Comparison of ENCODE assay signal across 17 cellular contexts in genomic region chrX:53395605-53396298, GRCh38. TPM values are rescaled to one million over a fixed set of nuclear protein-coding genes. Genes with fewer than 3 reads are reported as not detected.
DNase-seq lines count a peak whose midpoint lies in the region; ATAC-seq, FAIRE-seq and TF ChIP-seq lines count a peak whose summit lies in the region.
"Had no signal": no experiment of that assay in that cellular context is flagged by ENCODE, and none has a peak within 500 bp of the region (broad histone marks: within the 10 kb centered on the region; RNA-seq: fewer than 3 reads in every experiment).

No MANE protein-coding gene starts in this region.

- no peaks in the 10 kb centered on the region for H3K4me1 ChIP-seq in HepG2 (ENCODE audit: insufficient read depth, low read length)
- H3K4me1 ChIP-seq in right lobe of liver = no peaks in the 10 kb centered on the region
- H3K4me1 ChIP-seq in HAP-1 = peaks cover 4% of the 10 kb centered on the region; the same call in 1 of the 2 replicates
- H3K4me1 ChIP-seq: Peyer's patch had no signal

- no peak for TF ChIP-seq EP300 in HepG2 (IDR thresholded peaks at IDR 0.05; ENCODE audit: low read depth in 2 of 2, low read length in 2 of 2)
- TF ChIP-seq EP300 in HepG2 (CRISPR knock-in tag; IDR thresholded peaks at IDR 0.05; ENCODE audit: borderline replicate concordance) = no peak

- no peaks in the 10 kb centered on the region for H4K20me1 ChIP-seq in HepG2 (ENCODE audit: insufficient read depth, low read length)

- no peaks in the 10 kb centered on the region for H3K27me3 ChIP-seq in HepG2 (ENCODE audit: control insufficient read depth in 1 of 2, insufficient read depth in 2 of 2, low read length in 2 of 2)
- no peaks in the 10 kb centered on the region for H3K27me3 ChIP-seq in right lobe of liver
- no peaks in the 10 kb centered on the region for H3K27me3 ChIP-seq in HAP-1 (ENCODE audit: low read depth)
- H3K27me3 ChIP-seq: Peyer's patch had no signal

- no peak overlapping the region for H3K4me3 Mint-ChIP-seq in activated CD8-positive, alpha-beta T cell treated with anti-CD3 and anti-CD28 coated beads for 36 hours
- no peak overlapping the region for H3K4me3 Mint-ChIP-seq in type B pancreatic cell
- H3K4me3 Mint-ChIP-seq: H9 had no signal

- H3K4me1 Mint-ChIP-seq in activated CD8-positive, alpha-beta T cell treated with anti-CD3 and anti-CD28 coated beads for 36 hours (ENCODE audit: low read depth) = no peaks in the 10 kb centered on the region
- no peaks in the 10 kb centered on the region for H3K4me1 Mint-ChIP-seq in type B pancreatic cell (ENCODE audit: unreplicated experiment)

- H3K36me3 ChIP-seq in HepG2 (replicated peaks in 1 of 2; ENCODE audit: control insufficient read depth in 1 of 2, insufficient read depth in 2 of 2, low read length in 2 of 2) = peaks cover 3 to 16% of the 10 kb centered on the region in 2 experiments; a peak in 3 of 5 replicates
- peaks cover 0 to 48% (median 7%) of the 10 kb centered on the region in 4 donors for H3K36me3 ChIP-seq in right lobe of liver
- H3K36me3 ChIP-seq in HAP-1 (replicated peaks) = peaks cover 84% of the 10 kb centered on the region

- no peaks in the 10 kb centered on the region for H3K79me2 ChIP-seq in HepG2 (ENCODE audit: insufficient read depth, low read length)

- H3K27ac ChIP-seq in HepG2 (ENCODE audit: extremely low read length, insufficient read depth, low read length) = no peak overlapping the region
- no peak overlapping the region for H3K27ac ChIP-seq in right lobe of liver
- H3K27ac ChIP-seq: Peyer's patch had no signal

- CTCF ChIA-PET in HepG2 (lab: Yijun Ruan, JAX; ENCODE audit: low intra/inter-chr PET ratio, low total read pairs) = no interaction called here
- CTCF ChIA-PET in activated CD8-positive, alpha-beta T cell treated with anti-CD3 and anti-CD28 coated beads for 36 hours (lab: Charles Lee) = no interaction called here

- H3K27ac Mint-ChIP-seq in activated CD8-positive, alpha-beta T cell treated with anti-CD3 and anti-CD28 coated beads for 36 hours = peak overlapping the region; percentile 41
- no peak overlapping the region for H3K27ac Mint-ChIP-seq in type B pancreatic cell
- H3K27ac Mint-ChIP-seq: H9 had no signal

- intact Hi-C loops in HepG2 (cut with micrococcal nuclease; ENCODE audit: unreplicated experiment) (no loop called here), right lobe of liver (cut with DNase I) (no loop called here)
- intact Hi-C loops in activated CD8-positive, alpha-beta T cell treated with anti-CD3 and anti-CD28 coated beads for 36 hours (cut with micrococcal nuclease) = no loop called here

- H3K9me3 ChIP-seq in HepG2 (ENCODE audit: low read length) (no peaks in the 10 kb centered on the region), right lobe of liver (no peaks in the 10 kb centered on the region), HAP-1 (no peaks in the 10 kb centered on the region)
- H3K9me3 ChIP-seq: Peyer's patch had no signal

- in situ Hi-C loops in HepG2 (cut with HindIII; ENCODE audit: extremely low pct_ligation_motif_present, low pct_unique_long_range_greater_than_20kb) = no loop called here
- in situ Hi-C loops in HAP-1 (cut with MboI; ENCODE audit: low sequenced_read_pairs) = no loop called here

- no peak overlapping the region for H3K4me2 ChIP-seq in HepG2 (ENCODE audit: low read depth, low read length)

- H3K9ac ChIP-seq in HepG2 (ENCODE audit: insufficient read depth, low read depth, low read length) = no peak overlapping the region

- H3K9me3 Mint-ChIP-seq in activated CD8-positive, alpha-beta T cell treated with anti-CD3 and anti-CD28 coated beads for 36 hours = no peaks in the 10 kb centered on the region
- H3K9me3 Mint-ChIP-seq in type B pancreatic cell = no peaks in the 10 kb centered on the region

- BruUV-seq in HepG2 (replicated peaks; lab: Mats Ljungman, UMichigan) = no TSS peak

- TF ChIP-seq RAD21 in HepG2 (CRISPR knock-in tag; IDR thresholded peaks at IDR 0.05) = no peak

- 100% methylated on average over 2 of the region's 2 CpGs for WGBS in HepG2 (ENCODE audit: low lambda C conversion rate)
- 95% methylated on average over 2 of the region's 2 CpGs for WGBS in right lobe of liver (ENCODE audit: insufficient coverage, low coverage, low lambda C conversion rate, missing lambda C conversion rate)

- no peak for DNase-seq in HepG2 (ENCODE audit: low spot score)
- DNase-seq in right lobe of liver = no peak
- DNase-seq in activated CD8-positive, alpha-beta T cell treated with anti-CD3 and anti-CD28 coated beads for 36 hours = no peak
- no peak for DNase-seq in choroid plexus epithelial cell (ENCODE audit: low read depth)
- no peak for DNase-seq in type B pancreatic cell (ENCODE audit: extremely low spot score, unreplicated experiment)
- no peak for DNase-seq in amygdala (lab: John Stamatoyannopoulos, UW)
- no peak for DNase-seq in HAP-1 (ENCODE audit: low spot score in 2 of 2)
- DNase-seq: H9, IMR-90, NCI-H1417, NCI-H1930, NCI-H2171 treated with DMSO at 0.1 percent for 48 hours, NCI-H774, Peyer's patch, SHP77 treated with DMSO at 0.1 percent for 48 hours had no signal

- H3K27me3 Mint-ChIP-seq in activated CD8-positive, alpha-beta T cell treated with anti-CD3 and anti-CD28 coated beads for 36 hours = no peaks in the 10 kb centered on the region
- no peaks in the 10 kb centered on the region for H3K27me3 Mint-ChIP-seq in type B pancreatic cell

- peak; percentile 46; the same call in 2 of the 3 replicates for ATAC-seq in HepG2
- no peak for ATAC-seq in right lobe of liver
- no peak for ATAC-seq in activated CD8-positive, alpha-beta T cell treated with anti-CD3 and anti-CD28 coated beads for 36 hours
- ATAC-seq in HG03175 (IDR thresholded peaks at IDR 0.05; ENCODE audit: unreplicated experiment) = no peak

- no peak for TF ChIP-seq CTCF in HepG2 (CRISPR knock-in tag; IDR thresholded peaks at IDR 0.05)
- no peak for TF ChIP-seq CTCF in right lobe of liver (IDR thresholded peaks at IDR 0.05)
- TF ChIP-seq CTCF in activated CD8-positive, alpha-beta T cell treated with anti-CD3 and anti-CD28 coated beads for 36 hours (IDR thresholded peaks at IDR 0.05) = no peak
- peak; percentile 10 for TF ChIP-seq CTCF in choroid plexus epithelial cell (conservative IDR thresholded peaks at IDR 0.05; ENCODE audit: low read depth, low read length)
- TF ChIP-seq CTCF in type B pancreatic cell (conservative IDR thresholded peaks at IDR 0.05) = peak; percentile 19

- POLR2A ChIA-PET in HepG2 (lab: Yijun Ruan, JAX) = no interaction called here
- POLR2A ChIA-PET in activated CD8-positive, alpha-beta T cell treated with anti-CD3 and anti-CD28 coated beads for 36 hours (lab: Charles Lee) = interaction anchor here (1.4 to 2.1 kb wide), 2 partner anchors 10 to 19 kb away, joined by 4 to 6 read pairs; no protein-coding TSS in a partner anchor

- TF ChIP-seq POLR2A in HepG2 (IDR thresholded peaks at IDR 0.05; ENCODE audit: insufficient read depth in 1 of 2, low read depth in 2 of 2, low read length in 2 of 2) (no peak), right lobe of liver (IDR thresholded peaks at IDR 0.05) (no peak)

- H3K4me3 ChIP-seq in HepG2 (replicated peaks in 1 of 3; ENCODE audit: insufficient read depth in 1 of 3, low read depth in 2 of 3, low read length in 3 of 3) = no peak overlapping the region
- H3K4me3 ChIP-seq in right lobe of liver = no peak overlapping the region
- H3K4me3 ChIP-seq in choroid plexus epithelial cell (ENCODE audit: low read depth, low read length) = no peak overlapping the region
- no peak overlapping the region for H3K4me3 ChIP-seq in HAP-1
- H3K4me3 ChIP-seq: Peyer's patch had no signal

- no peak for FAIRE-seq in HepG2 (lab: Jason Lieb, UNC)

- peaks cover 33% of the 10 kb centered on the region for H3K36me3 Mint-ChIP-seq in activated CD8-positive, alpha-beta T cell treated with anti-CD3 and anti-CD28 coated beads for 36 hours (ENCODE audit: low read depth)
- H3K36me3 Mint-ChIP-seq in type B pancreatic cell = peaks cover 7% of the 10 kb centered on the region

- H2AFZ ChIP-seq in HepG2 (ENCODE audit: low read length) = no peak overlapping the region

RNA-seq across cellular contexts. Expression of gene SMC1A, which starts 26.7 kb away (rescaled TPM):
- total RNA-seq in HepG2 (2016; rRNA removed; fragmentation: Illumina TruSeq; extraction: Trizol) (46.6 and 73.4 TPM in 2 replicates), right lobe of liver (10 to 100 TPM; 21.2 to 41.1 (median 32.3) TPM), type B pancreatic cell (ENCODE audit: low replicate concordance) (56.0 and 87.6 TPM in 2 replicates)
- total RNA-seq in HepG2 (2016; cell fraction: cytosol; rRNA removed; fragmentation: Illumina TruSeq; extraction: Trizol; ENCODE audit: low read depth) = 3.3 and 3.9 TPM in 2 replicates
- total RNA-seq in HepG2 (2016; cell fraction: insoluble cytoplasmic fraction; rRNA removed; fragmentation: Illumina TruSeq; extraction: Trizol) = 45.9 and 65.7 TPM in 2 replicates
- 6.9 and 8.5 TPM in 2 replicates for total RNA-seq in HepG2 (2016; cell fraction: membrane; rRNA removed; fragmentation: Illumina TruSeq; extraction: Trizol)
- total RNA-seq in HepG2 (2016; cell fraction: nucleus; rRNA removed; fragmentation: Illumina TruSeq; extraction: Trizol) = 38.2 and 39.4 TPM in 2 replicates
- polyA plus RNA-seq in HepG2 (2011; rRNA removed) = 9.2 and 9.4 TPM in 2 replicates
- polyA plus RNA-seq in HepG2 (2011; cell fraction: cytosol; rRNA removed) = 10.7 and 12.6 TPM in 2 replicates
- 18.5 and 19.0 TPM in 2 replicates for polyA plus RNA-seq in HepG2 (2011; cell fraction: nucleus; rRNA removed)
- 23.8 and 26.7 TPM in 2 replicates for polyA plus RNA-seq in HepG2 (2012)
- 0.83 and 1.0 TPM in 2 replicates for polyA plus RNA-seq in HepG2 (2016; cell fraction: cytosol; fragmentation: Illumina TruSeq; extraction: Trizol; ENCODE audit: low read depth)
- 34.9 and 53.3 TPM in 2 replicates for polyA plus RNA-seq in HepG2 (2016; cell fraction: insoluble cytoplasmic fraction; fragmentation: Illumina TruSeq; extraction: Trizol; ENCODE audit: low read depth)
- 2.6 and 3.4 TPM in 2 replicates for polyA plus RNA-seq in HepG2 (2016; cell fraction: membrane; fragmentation: Illumina TruSeq; extraction: Trizol; ENCODE audit: low read depth)
- polyA plus RNA-seq in HepG2 (2016; cell fraction: nucleus; fragmentation: Illumina TruSeq; extraction: Trizol; ENCODE audit: insufficient read depth, low read depth) = 42.0 TPM in 2 replicates
- polyA minus RNA-seq in HepG2 (2011; rRNA and poly(A)+ RNA removed; ENCODE audit: low replicate concordance) = 17.8 and 135 TPM in 2 replicates
- 20.4 and 24.1 TPM in 2 replicates for polyA minus RNA-seq in HepG2 (2011; cell fraction: cytosol; rRNA and poly(A)+ RNA removed)
- polyA minus RNA-seq in HepG2 (2011; cell fraction: nucleus; rRNA and poly(A)+ RNA removed) = 20.1 and 23.1 TPM in 2 replicates
- total RNA-seq in activated CD8-positive, alpha-beta T cell treated with anti-CD3 and anti-CD28 coated beads for 36 hours = 100 to 1,000 TPM; 151 to 154 TPM

RNA-seq across cellular contexts. Expression of gene RIBC1, which starts 26.9 kb away (rescaled TPM):
- total RNA-seq in HepG2 (2016; rRNA removed; fragmentation: Illumina TruSeq; extraction: Trizol) = 0.29 and 0.55 TPM in 2 replicates
- total RNA-seq in HepG2 (2016; cell fraction: cytosol; rRNA removed; fragmentation: Illumina TruSeq; extraction: Trizol; ENCODE audit: low read depth) = 0.26 and 0.40 TPM in 2 replicates
- total RNA-seq in HepG2 (2016; cell fraction: insoluble cytoplasmic fraction; rRNA removed; fragmentation: Illumina TruSeq; extraction: Trizol) = 0.45 and 0.52 TPM in 2 replicates
- total RNA-seq in HepG2 (2016; cell fraction: membrane; rRNA removed; fragmentation: Illumina TruSeq; extraction: Trizol) = 0.49 and 0.69 TPM in 2 replicates
- total RNA-seq in HepG2 (2016; cell fraction: nucleus; rRNA removed; fragmentation: Illumina TruSeq; extraction: Trizol) = 0.99 TPM in 1 of 2 replicates, not detected in the other
- 0.04 TPM in 1 of 2 replicates, not detected in the other for polyA plus RNA-seq in HepG2 (2011; rRNA removed)
- 0.04 TPM in 1 of 2 replicates, not detected in the other for polyA plus RNA-seq in HepG2 (2011; cell fraction: cytosol; rRNA removed)
- 0.35 and 0.39 TPM in 2 replicates for polyA plus RNA-seq in HepG2 (2011; cell fraction: nucleus; rRNA removed)
- polyA plus RNA-seq in HepG2 (2012) = 0.20 and 0.32 TPM in 2 replicates
- 0.57 and 0.59 TPM in 2 replicates for polyA plus RNA-seq in HepG2 (2016; cell fraction: cytosol; fragmentation: Illumina TruSeq; extraction: Trizol; ENCODE audit: low read depth)
- 0.44 and 0.89 TPM in 2 replicates for polyA plus RNA-seq in HepG2 (2016; cell fraction: insoluble cytoplasmic fraction; fragmentation: Illumina TruSeq; extraction: Trizol; ENCODE audit: low read depth)
- polyA plus RNA-seq in HepG2 (2016; cell fraction: membrane; fragmentation: Illumina TruSeq; extraction: Trizol; ENCODE audit: low read depth) = 0.45 and 0.62 TPM in 2 replicates
- 1.0 and 1.3 TPM in 2 replicates for polyA plus RNA-seq in HepG2 (2016; cell fraction: nucleus; fragmentation: Illumina TruSeq; extraction: Trizol; ENCODE audit: insufficient read depth, low read depth)
- polyA minus RNA-seq in HepG2 (2011; rRNA and poly(A)+ RNA removed; ENCODE audit: low replicate concordance) = 0.51 TPM in 1 of 2 replicates, not detected in the other
- polyA minus RNA-seq in HepG2 (2011; cell fraction: cytosol; rRNA and poly(A)+ RNA removed) = not detected in 2 replicates
- polyA minus RNA-seq in HepG2 (2011; cell fraction: nucleus; rRNA and poly(A)+ RNA removed) = 0.25 TPM in 1 of 2 replicates, not detected in the other
- total RNA-seq in right lobe of liver = under 1 TPM in 4 of 6 experiments, not detected in 2; 0.22 to 0.88 (median 0.32) TPM
- total RNA-seq in activated CD8-positive, alpha-beta T cell treated with anti-CD3 and anti-CD28 coated beads for 36 hours = under 1 TPM; 0.63 to 0.72 TPM
- 1.9 and 2.7 TPM in 2 replicates for total RNA-seq in type B pancreatic cell (ENCODE audit: low replicate concordance)
- polyA plus RNA-seq: BJ had no signal

RNA-seq across cellular contexts. Expression of gene HSD17B10, which starts 38.4 kb away (rescaled TPM):
- total RNA-seq in HepG2 (2016; rRNA removed; fragmentation: Illumina TruSeq; extraction: Trizol) (84.7 and 98.9 TPM in 2 replicates), right lobe of liver (100 to 1,000 TPM; 123 to 213 (median 137) TPM), type B pancreatic cell (ENCODE audit: low replicate concordance) (63.7 and 101 TPM in 2 replicates)
- 37.0 and 38.1 TPM in 2 replicates for total RNA-seq in HepG2 (2016; cell fraction: cytosol; rRNA removed; fragmentation: Illumina TruSeq; extraction: Trizol; ENCODE audit: low read depth)
- total RNA-seq in HepG2 (2016; cell fraction: insoluble cytoplasmic fraction; rRNA removed; fragmentation: Illumina TruSeq; extraction: Trizol) = 87.2 and 108 TPM in 2 replicates
- total RNA-seq in HepG2 (2016; cell fraction: membrane; rRNA removed; fragmentation: Illumina TruSeq; extraction: Trizol) = 33.9 and 35.8 TPM in 2 replicates
- 29.1 and 33.1 TPM in 2 replicates for total RNA-seq in HepG2 (2016; cell fraction: nucleus; rRNA removed; fragmentation: Illumina TruSeq; extraction: Trizol)
- 68.7 and 69.0 TPM in 2 replicates for polyA plus RNA-seq in HepG2 (2011; rRNA removed)
- polyA plus RNA-seq in HepG2 (2011; cell fraction: cytosol; rRNA removed) = 86.2 and 110 TPM in 2 replicates
- polyA plus RNA-seq in HepG2 (2011; cell fraction: nucleus; rRNA removed) = 28.3 and 32.1 TPM in 2 replicates
- polyA plus RNA-seq in HepG2 (2012) = 37.7 and 38.3 TPM in 2 replicates
- polyA plus RNA-seq in HepG2 (2016; cell fraction: cytosol; fragmentation: Illumina TruSeq; extraction: Trizol; ENCODE audit: low read depth) = 43.3 and 45.2 TPM in 2 replicates
- polyA plus RNA-seq in HepG2 (2016; cell fraction: insoluble cytoplasmic fraction; fragmentation: Illumina TruSeq; extraction: Trizol; ENCODE audit: low read depth) = 112 and 123 TPM in 2 replicates
- 32.5 and 35.0 TPM in 2 replicates for polyA plus RNA-seq in HepG2 (2016; cell fraction: membrane; fragmentation: Illumina TruSeq; extraction: Trizol; ENCODE audit: low read depth)
- 60.5 and 61.8 TPM in 2 replicates for polyA plus RNA-seq in HepG2 (2016; cell fraction: nucleus; fragmentation: Illumina TruSeq; extraction: Trizol; ENCODE audit: insufficient read depth, low read depth)
- 74.5 and 465 TPM in 2 replicates for polyA minus RNA-seq in HepG2 (2011; rRNA and poly(A)+ RNA removed; ENCODE audit: low replicate concordance)
- polyA minus RNA-seq in HepG2 (2011; cell fraction: cytosol; rRNA and poly(A)+ RNA removed) = 20.7 and 21.4 TPM in 2 replicates
- polyA minus RNA-seq in HepG2 (2011; cell fraction: nucleus; rRNA and poly(A)+ RNA removed) = 8.0 and 9.1 TPM in 2 replicates
- total RNA-seq in activated CD8-positive, alpha-beta T cell treated with anti-CD3 and anti-CD28 coated beads for 36 hours = 10 to 100 TPM; 94.3 to 97.6 TPM

Comparison
In these comparisons a context has a peak if more than half of its experiments do, and no peak if none do; other contexts are left out.
1. CTCF ChIP-seq: peak in choroid plexus epithelial cell (single experiment) and type B pancreatic cell (single experiment); none in HepG2 (single experiment), right lobe of liver (0 of 4) and activated CD8-positive, alpha-beta T cell treated with anti-CD3 and anti-CD28 coated beads for 36 hours (single experiment).